Comparison of ENCODE assay signal across 15 cellular contexts in genomic region chr9:78320875-78321496, GRCh38.
"Had no signal": no experiment of that assay in that cellular context is flagged by ENCODE, and none has a peak within 500 bp of the region (broad histone marks: within the 10 kb centered on the region; RNA-seq: fewer than 3 reads in every experiment).

No MANE protein-coding gene starts in this region.

- H3K4me3 Mint-ChIP-seq: naive thymus-derived CD4-positive, alpha-beta T cell; nephron progenitor cell had no signal

- H3K27ac Mint-ChIP-seq: nephron progenitor cell had no signal

- H3K27me3 ChIP-seq: dorsolateral prefrontal cortex, gastroesophageal sphincter had no signal

- H3K27ac ChIP-seq: dorsolateral prefrontal cortex, gastroesophageal sphincter, psoas muscle had no signal

- H3K4me3 ChIP-seq: dorsolateral prefrontal cortex, gastroesophageal sphincter, psoas muscle, smooth muscle cell had no signal

- H3K4me1 Mint-ChIP-seq: nephron progenitor cell had no signal

- DNase-seq: cortex of kidney; dorsolateral prefrontal cortex; effector CD8-positive, alpha-beta T cell; foreskin fibroblast; glutamatergic neuron; islet precursor cell; naive thymus-derived CD4-positive, alpha-beta T cell; nephron progenitor cell; psoas muscle; retina; stimulated activated CD4-positive, alpha-beta T cell treated with anti-CD3 and anti-CD28 coated beads, Interleukin-2, amount 100 ng/mL, for 48 hours; stimulated activated naive CD4-positive, alpha-beta T cell treated with Interleukin-2 at 50 U/mL for 16 hours; trophoblast cell had no signal

- H3K27me3 Mint-ChIP-seq: naive thymus-derived CD4-positive, alpha-beta T cell had no signal

- ATAC-seq: gastroesophageal sphincter; naive thymus-derived CD4-positive, alpha-beta T cell; psoas muscle had no signal

- H3K4me1 ChIP-seq: psoas muscle had no signal

- H3K4me2 ChIP-seq: smooth muscle cell had no signal
